In the genomic region with DNA sequence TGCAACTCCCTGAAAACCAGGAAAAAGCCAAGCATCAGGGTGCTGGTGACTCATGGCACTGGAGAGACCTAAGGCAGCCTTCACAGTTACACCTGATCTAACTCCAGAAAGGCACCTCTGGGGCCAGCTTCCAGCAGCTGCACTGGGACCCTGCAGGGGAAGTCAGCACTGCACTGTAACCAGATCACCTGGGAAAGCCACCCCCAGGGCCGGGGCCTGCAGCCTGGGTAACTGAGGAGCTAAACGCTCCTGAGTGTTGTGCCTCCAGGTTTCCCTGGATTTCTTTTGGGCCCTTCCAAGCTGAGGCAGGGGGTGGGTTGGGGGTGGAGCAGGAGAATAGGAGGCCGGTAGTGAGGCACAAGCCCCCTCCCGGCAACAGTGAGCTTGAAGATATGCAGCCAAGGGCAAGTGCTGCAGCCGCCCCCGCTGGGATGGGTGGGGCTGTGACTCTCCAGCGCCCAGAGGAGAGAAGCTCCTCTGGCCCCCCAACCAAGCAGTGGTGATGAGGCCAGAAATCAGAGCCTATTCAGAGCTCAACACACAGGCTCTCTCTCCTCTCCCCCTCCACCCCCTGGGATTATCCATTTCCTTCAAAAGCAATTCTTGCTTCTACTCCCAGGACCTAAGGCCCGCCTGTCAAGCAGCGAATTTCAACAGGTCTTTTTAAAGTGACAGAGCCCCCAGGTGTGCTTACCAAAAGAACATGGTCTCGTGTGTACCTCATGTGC, we compare ENCODE assay signal across 13 cellular contexts. TPM values are rescaled to one million over a fixed set of nuclear protein-coding genes. Genes with fewer than 3 reads are reported as not detected.
DNase-seq lines count a peak whose midpoint lies in the region; ATAC-seq, FAIRE-seq and TF ChIP-seq lines count a peak whose summit lies in the region.
"Had no signal": no experiment of that assay in that cellular context is flagged by ENCODE, and none has a peak within 500 bp of the region (broad histone marks: within the 10 kb centered on the region; RNA-seq: fewer than 3 reads in every experiment).

No MANE protein-coding gene starts in this region.

- H3K27me3 Mint-ChIP-seq in astrocyte (ENCODE audit: low read depth, unreplicated experiment), result peaks cover 58% of the 10 kb centered on the region

- no peak for DNase-seq in AG10803 (ENCODE audit: low read depth)
- no peak for DNase-seq in astrocyte (ENCODE audit: low read depth)
- no peak for DNase-seq in activated naive CD4-positive, alpha-beta T cell treated with Interleukin-2 at 50 U/mL for 16 hours
- no peak for DNase-seq in activated CD4-positive, CD25-positive, alpha-beta regulatory T cell (lab: John Stamatoyannopoulos, UW)
- DNase-seq in stimulated activated CD4-positive, alpha-beta T cell treated with anti-CD3 and anti-CD28 coated beads, Interleukin-2, amount 100 ng/mL, for 48 hours, result no peak
- DNase-seq: activated T-cell treated with anti-CD3 and anti-CD28 coated beads, Interleukin-2, amount 50 U/mL, for 1 hour; naive B cell; NCI-H1436 treated with DMSO at 0.1 percent for 48 hours had no signal

- ATAC-seq in HG02571 (IDR thresholded peaks at IDR 0.05; ENCODE audit: unreplicated experiment), result no peak

- H2AFZ ChIP-seq in astrocyte (ENCODE audit: low read depth, low read length), result no peak overlapping the region

- H3K4me3 ChIP-seq in AG10803 (ENCODE audit: low read length) (peak overlapping the region; percentile 86), astrocyte (ENCODE audit: insufficient read depth, low read depth, low read length) (peak overlapping the region; percentile 61), iPS-15b (ENCODE audit: low read depth, low read length) (peak overlapping the region; percentile 82), rectal smooth muscle tissue (ENCODE audit: low read length) (peak overlapping the region; percentile 54)

- H3K36me3 Mint-ChIP-seq in astrocyte (ENCODE audit: low read depth, unreplicated experiment), result peaks cover 8% of the 10 kb centered on the region
- H3K36me3 Mint-ChIP-seq: naive B cell had no signal

- FAIRE-seq in astrocyte (lab: Jason Lieb, UNC), result no peak

- H3K4me1 ChIP-seq in astrocyte (ENCODE audit: insufficient read depth, low read length) (peaks cover 22% of the 10 kb centered on the region), iPS-15b (ENCODE audit: control insufficient read depth, insufficient read depth, low read length) (peaks cover 25% of the 10 kb centered on the region), rectal smooth muscle tissue (ENCODE audit: control insufficient read depth, insufficient read depth, low read length) (no peaks in the 10 kb centered on the region)

- TF ChIP-seq CTCF in AG10803 (conservative IDR thresholded peaks at IDR 0.05; ENCODE audit: low read length) (no peak), astrocyte (IDR thresholded peaks at IDR 0.05; ENCODE audit: insufficient read depth, low read depth, low read length) (no peak)

- no peak overlapping the region for H3K27ac Mint-ChIP-seq in astrocyte (ENCODE audit: unreplicated experiment)
- H3K27ac Mint-ChIP-seq: naive B cell had no signal

- peak overlapping the region; percentile 83 for H3K4me3 Mint-ChIP-seq in astrocyte (ENCODE audit: unreplicated experiment)
- H3K4me3 Mint-ChIP-seq: central memory CD8-positive, alpha-beta T cell had no signal

- peak overlapping the region; percentile 90 for H3K4me2 ChIP-seq in astrocyte (ENCODE audit: low read length)

- H3K9me3 ChIP-seq in astrocyte (ENCODE audit: insufficient read depth, low read depth, low read length) (no peaks in the 10 kb centered on the region), iPS-15b (ENCODE audit: control insufficient read depth, insufficient read depth, low read length) (no peaks in the 10 kb centered on the region)

- H3K27ac ChIP-seq in astrocyte (ENCODE audit: low read depth, low read length) (no peak overlapping the region), rectal smooth muscle tissue (ENCODE audit: low read depth, low read length) (no peak overlapping the region)
- H3K27ac ChIP-seq: HL-60 had no signal

- H3K9ac ChIP-seq in astrocyte (ENCODE audit: low read length) (peak overlapping the region; percentile 63), iPS-15b (ENCODE audit: low read depth, low read length) (peak overlapping the region; percentile 57), rectal smooth muscle tissue (ENCODE audit: low read length) (no peak overlapping the region)

- H4K20me1 ChIP-seq in astrocyte (ENCODE audit: insufficient read depth, low read length), result peaks cover 60% of the 10 kb centered on the region

- H3K9me3 Mint-ChIP-seq in astrocyte (ENCODE audit: unreplicated experiment), result no peaks in the 10 kb centered on the region
- H3K9me3 Mint-ChIP-seq: central memory CD8-positive, alpha-beta T cell had no signal

- H3K79me2 ChIP-seq in astrocyte (ENCODE audit: insufficient read depth, low read length), result peaks cover 36% of the 10 kb centered on the region

- H3K36me3 ChIP-seq in astrocyte (ENCODE audit: insufficient read depth, low read length) (peaks cover 2% of the 10 kb centered on the region), iPS-15b (ENCODE audit: control insufficient read depth, insufficient read depth, low read length) (peaks cover 21% of the 10 kb centered on the region), rectal smooth muscle tissue (ENCODE audit: control insufficient read depth, insufficient read depth, low read length) (no peaks in the 10 kb centered on the region)

- H3K4me1 Mint-ChIP-seq in astrocyte (ENCODE audit: low read depth, unreplicated experiment), result peaks cover 3% of the 10 kb centered on the region

- peaks cover 4% of the 10 kb centered on the region for H3K27me3 ChIP-seq in astrocyte (ENCODE audit: insufficient read depth, low read length)
- peaks cover 19% of the 10 kb centered on the region for H3K27me3 ChIP-seq in iPS-15b (ENCODE audit: control insufficient read depth, insufficient read depth, low read length)
- H3K27me3 ChIP-seq in rectal smooth muscle tissue (ENCODE audit: control insufficient read depth, insufficient read depth, low read length), result peaks cover 8% of the 10 kb centered on the region

RNA-seq across cellular contexts. Expression of a gene that starts 2.6 kb away (rescaled TPM):
- 23.7 and 48.2 TPM in 2 replicates for total RNA-seq in astrocyte
